8 cellular contexts compared by ENCODE assay signal in the genomic region with DNA sequence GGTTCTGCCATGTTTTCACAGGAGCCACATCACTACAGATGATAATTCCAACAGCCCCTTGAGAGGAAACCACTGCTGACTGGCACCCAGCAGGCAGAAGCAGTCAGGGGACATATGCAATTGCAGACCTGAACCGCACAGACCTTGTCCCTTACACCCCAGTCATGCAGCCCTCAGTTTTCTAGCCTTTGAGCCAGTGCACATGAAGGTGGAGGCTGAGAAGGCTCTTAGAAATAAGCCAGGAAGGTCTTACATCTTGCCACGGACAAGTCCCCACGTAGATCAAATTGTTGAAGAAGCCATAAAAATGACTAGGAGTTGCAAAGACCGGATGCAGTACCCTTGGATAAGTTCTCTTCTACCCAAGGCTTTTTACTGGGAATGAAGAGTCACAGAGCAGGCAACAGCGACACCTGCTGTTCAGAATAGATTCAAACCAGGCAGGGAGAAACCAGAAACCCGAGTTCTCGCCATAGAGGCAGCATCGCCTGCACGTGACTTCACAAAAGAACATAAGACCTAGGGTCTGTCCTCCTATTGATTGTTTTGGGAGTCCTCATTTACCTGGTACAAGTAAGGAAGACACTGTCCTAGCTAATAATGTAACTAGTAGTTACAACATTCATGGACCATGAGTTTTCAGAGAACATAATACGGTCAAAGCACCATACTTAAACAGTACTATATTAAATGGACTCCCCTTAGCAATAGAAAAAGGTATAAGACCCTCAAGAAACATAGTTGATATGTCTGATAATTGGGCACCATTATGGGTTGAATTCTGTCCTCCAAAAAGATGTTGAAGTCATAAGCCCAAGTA. TPM values are rescaled to one million over a fixed set of nuclear protein-coding genes. Genes with fewer than 3 reads are reported as not detected.
DNase-seq lines count a peak whose midpoint lies in the region; ATAC-seq lines count a peak whose summit lies in the region.

No MANE protein-coding gene starts in this region.

- H3K27me3 Mint-ChIP-seq in T-helper 17 cell = peaks cover 32% of the 10 kb centered on the region

- H3K27ac Mint-ChIP-seq in T-helper 17 cell = no peak overlapping the region

- ATAC-seq in GM21786 (IDR thresholded peaks at IDR 0.05; ENCODE audit: unreplicated experiment) = peak; percentile 60
- peak; percentile 68 for ATAC-seq in T-helper 17 cell

- no peaks in the 10 kb centered on the region for H3K36me3 Mint-ChIP-seq in T-helper 17 cell (ENCODE audit: low read depth)

- H3K4me3 Mint-ChIP-seq in T-helper 17 cell = no peak overlapping the region

- H3K9me3 ChIP-seq in T-helper 17 cell (ENCODE audit: control insufficient read depth, low read length, poor library complexity, severe bottlenecking) = no peaks in the 10 kb centered on the region

- H3K4me1 Mint-ChIP-seq in T-helper 17 cell = peaks cover 4% of the 10 kb centered on the region

- peak; percentile 91 for DNase-seq in COLO829 (ENCODE audit: low spot score)
- peak; percentile 64 to 91 (median 84) for DNase-seq in NCI-H1417 (lab: John Stamatoyannopoulos, UW)
- DNase-seq in T-helper 17 cell = peak; percentile 17 to 52 (median 20)
- DNase-seq in astrocyte of the hippocampus (ENCODE audit: low read depth, low spot score) = peak; percentile 86
- DNase-seq in iPS DF 4.7 (ENCODE audit: extremely low read depth, low spot score) = peak; percentile 75
- peak; percentile 26 to 56 for DNase-seq in stimulated activated CD4-positive, alpha-beta T cell treated with anti-CD3 and anti-CD28 coated beads, Interleukin-12 subunit alpha, Interleukin-12 subunit beta, amount 100 ng/mL, for 24 hours (ENCODE audit: low read depth in 2 of 2)
- no peak for DNase-seq in GF-D8 (lab: John Stamatoyannopoulos, UW)

RNA-seq across cellular contexts. Expression of a gene that starts 11.1 kb away (rescaled TPM):
- total RNA-seq in T-helper 17 cell = under 1 TPM; 0.73 to 0.75 TPM
